Comparison of ENCODE assay signal across 38 cellular contexts in the genomic region with DNA sequence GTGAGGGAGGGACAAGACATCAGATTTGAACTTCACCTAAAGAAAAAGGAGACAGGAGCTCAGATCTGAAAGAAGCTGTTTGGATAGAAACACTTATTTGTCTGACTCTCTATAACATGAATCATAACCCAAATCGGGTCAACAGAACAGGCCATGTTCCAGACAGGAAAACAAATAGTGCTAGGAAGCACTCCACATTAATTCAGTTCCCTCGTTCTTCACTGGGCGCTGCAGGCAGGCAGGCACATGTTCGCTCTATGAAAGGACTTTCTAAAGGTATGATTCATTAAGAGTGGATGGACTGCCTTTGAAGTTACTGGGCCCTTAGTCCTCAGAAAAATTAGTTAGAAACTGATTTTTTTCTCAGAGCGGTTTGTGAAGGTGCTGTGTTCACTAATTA.
A peak's percentile ranks its signal among the peaks of the same experiment; 100 is the strongest.
DNase-seq lines count a peak whose midpoint lies in the region; ATAC-seq, FAIRE-seq and TF ChIP-seq lines count a peak whose summit lies in the region.
"Had no signal": no experiment of that assay in that cellular context is flagged by ENCODE, and none has a peak within 500 bp of the region (broad histone marks: within the 10 kb centered on the region; RNA-seq: fewer than 3 reads in every experiment).

No MANE protein-coding gene starts in this region.

- H3K4me1 Mint-ChIP-seq in mesothelial cell of epicardium = peaks cover 23% of the 10 kb centered on the region
- H3K4me1 Mint-ChIP-seq in stimulated activated effector memory CD8-positive, alpha-beta T cell treated with anti-CD3 and anti-CD28 coated beads, Interleukin-12 subunit alpha, Interleukin-12 subunit beta, amount 100 ng/mL, for 72 hours = no peaks in the 10 kb centered on the region
- H3K4me1 Mint-ChIP-seq: activated CD4-positive, alpha-beta T cell treated with anti-CD3 and anti-CD28 coated beads, Interleukin-2, amount 10 ng/mL, durations not matched to agents 24 days and 14 days; B cell; CD4-positive, alpha-beta memory T cell; stimulated activated memory B cell treated with anti-CD40 and anti-IgM and Interleukin-4, amounts not matched to agents 10 μg/mL and 1 μg/mL and 100 μg/mL, for 72 hours had no signal

- CTCF ChIA-PET in A549 (lab: Yijun Ruan, JAX) = no interaction called here

- no peak overlapping the region for H3K4me3 ChIP-seq in A549
- H3K4me3 ChIP-seq in MG63 = no peak overlapping the region
- no peak overlapping the region for H3K4me3 ChIP-seq in epithelial cell of esophagus (ENCODE audit: low read length)
- H3K4me3 ChIP-seq: colonic mucosa, GM12878, lung, mucosa of descending colon, psoas muscle, upper lobe of left lung had no signal

- no peak for TF ChIP-seq POLR2A in A549 (IDR thresholded peaks at IDR 0.05; ENCODE audit: low read length)

- no peaks in the 10 kb centered on the region for H3K9me3 Mint-ChIP-seq in mesothelial cell of epicardium
- peaks cover 18% of the 10 kb centered on the region for H3K9me3 Mint-ChIP-seq in stimulated activated effector memory CD8-positive, alpha-beta T cell treated with anti-CD3 and anti-CD28 coated beads, Interleukin-12 subunit alpha, Interleukin-12 subunit beta, amount 100 ng/mL, for 72 hours
- H3K9me3 Mint-ChIP-seq: activated CD4-positive, alpha-beta T cell treated with anti-CD3 and anti-CD28 coated beads, Interleukin-2, amount 10 ng/mL, durations not matched to agents 24 days and 14 days; stimulated activated memory B cell treated with anti-CD40 and anti-IgM and Interleukin-4, amounts not matched to agents 10 μg/mL and 1 μg/mL and 100 μg/mL, for 72 hours; WTC11 had no signal

- H3K27ac ChIP-seq in A549 = no peak overlapping the region; a peak in 1 of 6 replicates
- H3K27ac ChIP-seq: colonic mucosa, psoas muscle, upper lobe of left lung had no signal

- no peaks in the 10 kb centered on the region for H3K36me3 ChIP-seq in MG63
- H3K36me3 ChIP-seq: colonic mucosa, upper lobe of left lung had no signal

- no peaks in the 10 kb centered on the region for H3K36me3 Mint-ChIP-seq in mesothelial cell of epicardium
- no peaks in the 10 kb centered on the region for H3K36me3 Mint-ChIP-seq in stimulated activated effector memory CD8-positive, alpha-beta T cell treated with anti-CD3 and anti-CD28 coated beads, Interleukin-12 subunit alpha, Interleukin-12 subunit beta, amount 100 ng/mL, for 72 hours
- H3K36me3 Mint-ChIP-seq: activated naive CD4-positive, alpha-beta T cell treated with anti-CD3 and anti-CD28 coated beads, Interleukin-2, amount 50 U/mL, for 72 hours; CD4-positive, alpha-beta memory T cell; natural killer cell treated with Interleukin-12 subunit alpha and Interleukin-12 subunit beta and Interleukin-15 and Interleukin-18, amount 100 ng/mL, for 72 hours; stimulated activated memory B cell treated with anti-CD40 and anti-IgM and Interleukin-4, amounts not matched to agents 10 μg/mL and 1 μg/mL and 100 μg/mL, for 72 hours; WTC11 had no signal

- no peak for FAIRE-seq in A549 (lab: Jason Lieb, UNC)
- FAIRE-seq: D721Med, GM12878, GM19239, H1 had no signal

- TF ChIP-seq EP300 in A549 (IDR thresholded peaks at IDR 0.05) = no peak

- POLR2A ChIA-PET in A549 (lab: Yijun Ruan, JAX) = no interaction called here

- peak overlapping the region; percentile 13 for H3K27ac Mint-ChIP-seq in mesothelial cell of epicardium
- H3K27ac Mint-ChIP-seq in stimulated activated effector memory CD8-positive, alpha-beta T cell treated with anti-CD3 and anti-CD28 coated beads, Interleukin-12 subunit alpha, Interleukin-12 subunit beta, amount 100 ng/mL, for 72 hours = no peak overlapping the region
- H3K27ac Mint-ChIP-seq: activated CD4-positive, alpha-beta T cell treated with anti-CD3 and anti-CD28 coated beads, Interleukin-2, amount 10 ng/mL, durations not matched to agents 24 days and 14 days; activated naive CD4-positive, alpha-beta T cell treated with anti-CD3 and anti-CD28 coated beads, Interleukin-2, amount 50 U/mL, for 72 hours; B cell; CD4-positive, alpha-beta memory T cell; HFFc6; natural killer cell treated with Interleukin-12 subunit alpha and Interleukin-12 subunit beta and Interleukin-15 and Interleukin-18, amount 100 ng/mL, for 72 hours; stimulated activated memory B cell treated with anti-CD40 and anti-IgM and Interleukin-4, amounts not matched to agents 10 μg/mL and 1 μg/mL and 100 μg/mL, for 72 hours; WTC11 had no signal

- 51% methylated on average over 5 of the region's 5 CpGs for WGBS in A549 (ENCODE audit: missing lambda C conversion rate)

- H3K4me1 ChIP-seq in A549 = peaks cover 13% of the 10 kb centered on the region; the same call in 1 of the 3 replicates
- H3K4me1 ChIP-seq: colonic mucosa, psoas muscle, upper lobe of left lung had no signal

- H3K4me2 ChIP-seq in A549 = 0 out of 3 replicates have a peak overlapping the region, but pooled peaks have one; percentile 19

- H3K9me3 ChIP-seq in A549 = no peaks in the 10 kb centered on the region
- no peaks in the 10 kb centered on the region; the same call in 1 of the 2 replicates for H3K9me3 ChIP-seq in MG63
- H3K9me3 ChIP-seq: colonic mucosa, mucosa of descending colon, psoas muscle, upper lobe of left lung had no signal

- ATAC-seq in A549 = peak; percentile 24 to 45; a peak in 3 of 6 replicates
- ATAC-seq in stimulated activated effector memory CD8-positive, alpha-beta T cell treated with anti-CD3 and anti-CD28 coated beads, Interleukin-12 subunit alpha, Interleukin-12 subunit beta, amount 100 ng/mL, for 72 hours = no peak
- ATAC-seq: activated naive CD4-positive, alpha-beta T cell treated with anti-CD3 and anti-CD28 coated beads, Interleukin-2, amount 50 U/mL, for 72 hours; GM12878; mucosa of descending colon; natural killer cell treated with Interleukin-12 subunit alpha and Interleukin-12 subunit beta and Interleukin-15 and Interleukin-18, amount 100 ng/mL, for 72 hours; psoas muscle; stimulated activated memory B cell treated with anti-CD40 and anti-IgM and Interleukin-4, amounts not matched to agents 10 μg/mL and 1 μg/mL and 100 μg/mL, for 72 hours; WTC11 had no signal

- TF ChIP-seq RAD21 in A549 (conservative IDR thresholded peaks at IDR 0.05 in 1 of 2, IDR thresholded peaks at IDR 0.05 in 1 of 2) = no peak

- DNase-seq in A549 (ENCODE audit: low read depth in 1 of 2, low spot score in 1 of 2) (peak in 1 of 2 experiments; percentile 23), MG63 (peak; percentile 14), epithelial cell of esophagus (ENCODE audit: low read depth) (peak; percentile 96), mesothelial cell of epicardium (ENCODE audit: low spot score in 2 of 2, unreplicated experiment in 2 of 2) (no peak), NCI-H345 (lab: John Stamatoyannopoulos, UW) (no peak), NCI-H2107 (lab: John Stamatoyannopoulos, UW) (no peak)
- DNase-seq in stimulated activated effector memory CD8-positive, alpha-beta T cell treated with anti-CD3 and anti-CD28 coated beads, Interleukin-12 subunit alpha, Interleukin-12 subunit beta, amount 100 ng/mL, for 72 hours (ENCODE audit: low spot score in 2 of 2) = no peak
- no peak for DNase-seq in effector CD8-positive, alpha-beta T cell (lab: John Stamatoyannopoulos, UW)
- DNase-seq: activated CD4-positive, alpha-beta T cell treated with anti-CD3 and anti-CD28 coated beads, Interleukin-2, amount 10 ng/mL, durations not matched to agents 24 days and 14 days; activated CD8-positive, alpha-beta memory T cell treated with anti-CD3 and anti-CD28 coated beads for 24 hours; activated effector memory CD4-positive, alpha-beta T cell treated with Interleukin-2 at 50 U/mL for 16 hours; activated T-cell treated with anti-CD3 and anti-CD28 coated beads, Interleukin-2, amount 50 U/mL, for 1 hour; CD4-positive, alpha-beta memory T cell; colonic mucosa; effector CD4-positive, alpha-beta T cell; erythroblast; HFFc6; hippocampal formation; mucosa of descending colon; NCI-H1105 treated with DMSO at 0.1 percent for 48 hours; NCI-H2029; NCI-H446 treated with DMSO at 0.1 percent for 48 hours; NCI-H82; occipital lobe; psoas muscle; stimulated activated CD4-positive, alpha-beta T cell treated with anti-CD3 and anti-CD28 coated beads, Interleukin-15, amount 100 ng/mL, for 24 hours; stimulated activated CD4-positive, alpha-beta T cell treated with anti-CD3 and anti-CD28 coated beads, Interleukin-4, amount 100 ng/mL, for 4 hours; upper lobe of left lung had no signal

- H3K27me3 Mint-ChIP-seq in mesothelial cell of epicardium (ENCODE audit: low read depth) = no peaks in the 10 kb centered on the region
- H3K27me3 Mint-ChIP-seq: activated CD4-positive, alpha-beta T cell treated with anti-CD3 and anti-CD28 coated beads, Interleukin-2, amount 10 ng/mL, durations not matched to agents 24 days and 14 days; B cell; CD4-positive, alpha-beta memory T cell; natural killer cell treated with Interleukin-12 subunit alpha and Interleukin-12 subunit beta and Interleukin-15 and Interleukin-18, amount 100 ng/mL, for 72 hours; stimulated activated memory B cell treated with anti-CD40 and anti-IgM and Interleukin-4, amounts not matched to agents 10 μg/mL and 1 μg/mL and 100 μg/mL, for 72 hours had no signal

- TF ChIP-seq CTCF in A549 (IDR thresholded peaks at IDR 0.05) (no peak), epithelial cell of esophagus (IDR thresholded peaks at IDR 0.05; ENCODE audit: insufficient read depth, low read depth, low read length, missing control alignments) (no peak), mesothelial cell of epicardium (IDR thresholded peaks at IDR 0.05; ENCODE audit: unreplicated experiment) (no peak)

- no peaks in the 10 kb centered on the region for H3K27me3 ChIP-seq in MG63
- H3K27me3 ChIP-seq: colonic mucosa, upper lobe of left lung had no signal

- no peak overlapping the region for H3K4me3 Mint-ChIP-seq in mesothelial cell of epicardium
- no peak overlapping the region for H3K4me3 Mint-ChIP-seq in stimulated activated effector memory CD8-positive, alpha-beta T cell treated with anti-CD3 and anti-CD28 coated beads, Interleukin-12 subunit alpha, Interleukin-12 subunit beta, amount 100 ng/mL, for 72 hours
- H3K4me3 Mint-ChIP-seq: activated CD4-positive, alpha-beta T cell treated with anti-CD3 and anti-CD28 coated beads, Interleukin-2, amount 10 ng/mL, durations not matched to agents 24 days and 14 days; B cell; CD4-positive, alpha-beta memory T cell; HFFc6; natural killer cell treated with Interleukin-12 subunit alpha and Interleukin-12 subunit beta and Interleukin-15 and Interleukin-18, amount 100 ng/mL, for 72 hours; stimulated activated memory B cell treated with anti-CD40 and anti-IgM and Interleukin-4, amounts not matched to agents 10 μg/mL and 1 μg/mL and 100 μg/mL, for 72 hours; WTC11 had no signal

TF ChIP-seq in A549, 52 proteins besides CTCF, POLR2A, EP300 and RAD21 (continues in another document):
- TF ChIP-seq SMC3 (IDR thresholded peaks at IDR 0.05) (no peak), JUN (IDR thresholded peaks at IDR 0.05) (no peak), ZFP36 (IDR thresholded peaks at IDR 0.05; ENCODE audit: borderline replicate concordance, partially characterized antibody) (no peak), PHF8 (IDR thresholded peaks at IDR 0.05; ENCODE audit: borderline replicate concordance, low read depth) (no peak), MYC (IDR thresholded peaks at IDR 0.05; ENCODE audit: borderline replicate concordance, low read length) (no peak)

Comparison
In these comparisons a context has a peak if more than half of its experiments do, and no peak if none do; other contexts are left out.
1. DNase-seq: peak in MG63 (single experiment) and epithelial cell of esophagus (single experiment); none in mesothelial cell of epicardium (0 of 2), stimulated activated effector memory CD8-positive, alpha-beta T cell treated with anti-CD3 and anti-CD28 coated beads, Interleukin-12 subunit alpha, Interleukin-12 subunit beta, amount 100 ng/mL, for 72 hours (0 of 2), effector CD8-positive, alpha-beta T cell (single experiment), NCI-H345 (single experiment) and NCI-H2107 (single experiment).